In genomic region chr3:13715167-13715954, GRCh38 we compare ENCODE assay signal across 21 cellular contexts.
DNase-seq lines count a peak whose midpoint lies in the region; ATAC-seq and TF ChIP-seq lines count a peak whose summit lies in the region.
"Had no signal": no experiment of that assay in that cellular context is flagged by ENCODE, and none has a peak within 500 bp of the region (broad histone marks: within the 10 kb centered on the region; RNA-seq: fewer than 3 reads in every experiment).

No MANE protein-coding gene starts in this region.

- H3K27ac Mint-ChIP-seq in activated T-helper 17 cell treated with anti-CD3 and anti-CD28 coated beads, Interleukin-2, amount 50 U/mL, for 72 hours, result no peak overlapping the region
- H3K27ac Mint-ChIP-seq: activated naive CD4-positive, alpha-beta T cell treated with anti-CD3 and anti-CD28 coated beads, Interleukin-2, amount 50 U/mL, for 72 hours; CD4-positive, alpha-beta T cell; dendritic cell treated with granulocyte-macrophage colony-stimulating factor and Interleukin-4, amounts not matched to agents 40 ng/mL and 50 ng/mL, for 4 days; nephron had no signal

- no peak for TF ChIP-seq CTCF in coronary artery (IDR thresholded peaks at IDR 0.05)
- no peak for TF ChIP-seq CTCF in right atrium auricular region (IDR thresholded peaks at IDR 0.05)

- no peaks in the 10 kb centered on the region for H3K4me1 Mint-ChIP-seq in activated T-helper 17 cell treated with anti-CD3 and anti-CD28 coated beads, Interleukin-2, amount 50 U/mL, for 72 hours
- H3K4me1 Mint-ChIP-seq: nephron had no signal

- intact Hi-C loops in cardiac septum (cut with DNase I) (no loop called here), left cardiac atrium (cut with DNase I) (no loop called here)

- H3K23ac ChIP-seq in neuronal stem cell (ENCODE audit: low read depth, low read length, poor library complexity), result no peak overlapping the region

- peaks cover 2% of the 10 kb centered on the region for H3K79me1 ChIP-seq in neuronal stem cell (ENCODE audit: low read depth, low read length)

- peaks cover 23% of the 10 kb centered on the region for H3K9me3 Mint-ChIP-seq in activated T-helper 17 cell treated with anti-CD3 and anti-CD28 coated beads, Interleukin-2, amount 50 U/mL, for 72 hours

- H3K9me3 ChIP-seq in neuronal stem cell (replicated peaks in 1 of 2; ENCODE audit: control insufficient read depth in 2 of 2, insufficient read depth in 1 of 2, low read depth in 1 of 2, low read length in 2 of 2), result peaks cover 0 to 2% of the 10 kb centered on the region in 2 donors
- H3K9me3 ChIP-seq in right atrium auricular region, result no peaks in the 10 kb centered on the region
- H3K9me3 ChIP-seq: psoas muscle had no signal

- no CpG with 5 or more reads among the region's 4 CpGs for WGBS in neuronal stem cell (ENCODE audit: extremely low coverage in 2 of 2, insufficient read length in 2 of 2, insufficient replicate concordance in 1 of 2), 2 donors

- no peak overlapping the region for H3K14ac ChIP-seq in neuronal stem cell (ENCODE audit: low read length)

- no peak overlapping the region for H3K4ac ChIP-seq in neuronal stem cell (ENCODE audit: low read length)

- no peaks in the 10 kb centered on the region for H3K36me3 Mint-ChIP-seq in activated T-helper 17 cell treated with anti-CD3 and anti-CD28 coated beads, Interleukin-2, amount 50 U/mL, for 72 hours (ENCODE audit: low read depth)

- no peak overlapping the region for H2BK12ac ChIP-seq in neuronal stem cell (ENCODE audit: low read length)

- H3K27ac ChIP-seq in coronary artery, result no peak overlapping the region
- H3K27ac ChIP-seq in neuronal stem cell (replicated peaks; ENCODE audit: low read length), result no peak overlapping the region
- no peak overlapping the region for H3K27ac ChIP-seq in right atrium auricular region
- H3K27ac ChIP-seq: brain microvascular endothelial cell, psoas muscle had no signal

- no peaks in the 10 kb centered on the region for H3K27me3 ChIP-seq in neuronal stem cell (ENCODE audit: control insufficient read depth in 3 of 3, insufficient read depth in 3 of 3, low read depth in 1 of 3, low read length in 3 of 3)
- no peaks in the 10 kb centered on the region for H3K27me3 ChIP-seq in right atrium auricular region
- H3K27me3 ChIP-seq: brain microvascular endothelial cell had no signal

- H3K36me3 ChIP-seq in neuronal stem cell (replicated peaks in 1 of 2; ENCODE audit: control insufficient read depth in 2 of 2, insufficient read depth in 2 of 2, low read length in 2 of 2), result no peaks in the 10 kb centered on the region
- H3K36me3 ChIP-seq in right atrium auricular region, result no peaks in the 10 kb centered on the region
- H3K36me3 ChIP-seq: brain microvascular endothelial cell had no signal

- no peak overlapping the region for H2BK5ac ChIP-seq in neuronal stem cell (ENCODE audit: low read length)

- no peak overlapping the region for H2AFZ ChIP-seq in neuronal stem cell (ENCODE audit: low read length)

- H3K4me1 ChIP-seq in neuronal stem cell (ENCODE audit: control insufficient read depth in 2 of 2, insufficient read depth in 1 of 2, low read depth in 1 of 2, low read length in 2 of 2), result no peaks in the 10 kb centered on the region
- H3K4me1 ChIP-seq in right atrium auricular region, result no peaks in the 10 kb centered on the region
- H3K4me1 ChIP-seq: psoas muscle had no signal

- no peak overlapping the region for H4K8ac ChIP-seq in neuronal stem cell (ENCODE audit: low read depth, low read length)

- H3K4me2 ChIP-seq in neuronal stem cell (ENCODE audit: insufficient read depth, low read length, poor library complexity, severe bottlenecking), result no peak overlapping the region

- no peak overlapping the region for H3K4me3 Mint-ChIP-seq in activated T-helper 17 cell treated with anti-CD3 and anti-CD28 coated beads, Interleukin-2, amount 50 U/mL, for 72 hours
- H3K4me3 Mint-ChIP-seq: CD4-positive, alpha-beta T cell; dendritic cell treated with granulocyte-macrophage colony-stimulating factor and Interleukin-4, amounts not matched to agents 40 ng/mL and 50 ng/mL, for 4 days; nephron had no signal

- DNase-seq in cardiac septum (ENCODE audit: low spot score) (peak; percentile 43), left cardiac atrium (no peak), coronary artery (ENCODE audit: low spot score) (peak; percentile 56), neuronal stem cell (ENCODE audit: low spot score) (no peak), hypothalamus (lab: John Stamatoyannopoulos, UW) (no peak), right atrium auricular region (ENCODE audit: low spot score) (no peak)
- DNase-seq: activated CD4-positive, CD25-positive, alpha-beta regulatory T cell; brain microvascular endothelial cell; DMS79; foreskin fibroblast; kidney glomerular epithelial cell; MM.1S; NCI-H748 treated with DMSO at 0.1 percent for 48 hours; psoas muscle; SIG-M5; stimulated activated CD4-positive, alpha-beta T cell treated with anti-CD3 and anti-CD28 coated beads, Interleukin-4, amount 100 ng/mL, for 4 hours had no signal

- ATAC-seq in left cardiac atrium, result no peak
- no peak for ATAC-seq in activated T-helper 17 cell treated with anti-CD3 and anti-CD28 coated beads, Interleukin-2, amount 50 U/mL, for 72 hours (replicated peaks)
- ATAC-seq: activated naive CD4-positive, alpha-beta T cell treated with anti-CD3 and anti-CD28 coated beads, Interleukin-2, amount 50 U/mL, for 72 hours; psoas muscle had no signal

- H3K27me3 Mint-ChIP-seq in activated T-helper 17 cell treated with anti-CD3 and anti-CD28 coated beads, Interleukin-2, amount 50 U/mL, for 72 hours, result peaks cover 4% of the 10 kb centered on the region

- no peak overlapping the region for H3K18ac ChIP-seq in neuronal stem cell (ENCODE audit: low read length)

- no peak overlapping the region for H2BK15ac ChIP-seq in neuronal stem cell (ENCODE audit: low read length)

- H3K9ac ChIP-seq in neuronal stem cell (ENCODE audit: low read depth, low read length, poor library complexity), result no peak overlapping the region

- H2BK120ac ChIP-seq in neuronal stem cell (ENCODE audit: low read depth, low read length), result no peak overlapping the region

- H3K4me3 ChIP-seq in coronary artery, result no peak overlapping the region
- no peak overlapping the region for H3K4me3 ChIP-seq in neuronal stem cell (ENCODE audit: low read length in 2 of 2)
- no peak overlapping the region for H3K4me3 ChIP-seq in right atrium auricular region
- H3K4me3 ChIP-seq: psoas muscle had no signal

- H2AK5ac ChIP-seq in neuronal stem cell (ENCODE audit: low read depth, low read length), result peak overlapping the region; percentile 19

- no peak overlapping the region for H4K91ac ChIP-seq in neuronal stem cell (ENCODE audit: low read depth, low read length, poor library complexity)

Comparison
In these comparisons a context has a peak if more than half of its experiments do, and no peak if none do; other contexts are left out.
1. DNase-seq: peak in cardiac septum (single experiment) and coronary artery (single experiment); none in left cardiac atrium (single experiment), neuronal stem cell (single experiment), hypothalamus (0 of 51) and right atrium auricular region (single experiment).